15 cellular contexts compared by ENCODE assay signal in genomic region chr11:112589132-112589531, GRCh38.
"Had no signal": no experiment of that assay in that cellular context is flagged by ENCODE, and none has a peak within 500 bp of the region (broad histone marks: within the 10 kb centered on the region; RNA-seq: fewer than 3 reads in every experiment).

No MANE protein-coding gene starts in this region.

- H3K9me3 ChIP-seq: prostate gland, right lobe of liver, thyroid gland had no signal

- FAIRE-seq: keratinocyte had no signal

- H3K4me3 ChIP-seq: prostate gland, right lobe of liver, thyroid gland had no signal

- H3K4me3 Mint-ChIP-seq: activated naive CD8-positive, alpha-beta T cell; effector memory CD8-positive, alpha-beta T cell; naive B cell had no signal

- H3K9me3 Mint-ChIP-seq: effector memory CD8-positive, alpha-beta T cell had no signal

- H3K27ac ChIP-seq: prostate gland, right lobe of liver, thyroid gland, WERI-Rb-1 had no signal

- H3K4me1 ChIP-seq: prostate gland, right lobe of liver, thyroid gland had no signal

- H3K36me3 ChIP-seq: prostate gland, right lobe of liver, thyroid gland, WERI-Rb-1 had no signal

- H3K36me3 Mint-ChIP-seq: activated naive CD8-positive, alpha-beta T cell; naive B cell had no signal

- DNase-seq: activated CD4-positive, alpha-beta T cell treated with anti-CD3 and anti-CD28 coated beads for 1 hour; activated gamma-delta T cell; amniotic stem cell; effector memory CD8-positive, alpha-beta T cell; foreskin fibroblast; hippocampal formation; naive B cell; right lobe of liver; stimulated activated CD8-positive, alpha-beta memory T cell treated with anti-CD3 and anti-CD28 coated beads, Interleukin-4, amount 100 ng/mL, for 48 hours; stimulated activated naive CD4-positive, alpha-beta T cell; thyroid gland; WERI-Rb-1 had no signal

- H3K27me3 ChIP-seq: right lobe of liver, thyroid gland had no signal

- H3K27ac Mint-ChIP-seq: activated naive CD8-positive, alpha-beta T cell; effector memory CD8-positive, alpha-beta T cell; naive B cell had no signal
